In genomic region chr6:113258771-113259170, GRCh38 we compare ENCODE assay signal across 17 cellular contexts.
A peak's percentile ranks its signal among the peaks of the same experiment; 100 is the strongest.
DNase-seq lines count a peak whose midpoint lies in the region; ATAC-seq and TF ChIP-seq lines count a peak whose summit lies in the region.
"Had no signal": no experiment of that assay in that cellular context is flagged by ENCODE, and none has a peak within 500 bp of the region (broad histone marks: within the 10 kb centered on the region; RNA-seq: fewer than 3 reads in every experiment).

No MANE protein-coding gene starts in this region.

- H3K14ac ChIP-seq in mesenchymal stem cell (ENCODE audit: low read length in 2 of 2) = peak overlapping the region in 1 of 2 experiments; percentile 98

- 32% methylated on average over 1 of the region's 1 CpG for WGBS in SK-N-SH (ENCODE audit: low lambda C conversion rate)
- WGBS in mesenchymal stem cell = 20% methylated on average over 1 of the region's 1 CpG

- no peaks in the 10 kb centered on the region for H3K36me3 ChIP-seq in SK-N-SH (replicated peaks in 1 of 2; ENCODE audit: control insufficient read depth in 1 of 2, insufficient read depth in 2 of 2, low read length in 1 of 2)
- no peaks in the 10 kb centered on the region for H3K36me3 ChIP-seq in mesenchymal stem cell (ENCODE audit: control insufficient read depth in 1 of 2, insufficient read depth in 2 of 2, low read depth in 1 of 2, low read length in 2 of 2)

- no peaks in the 10 kb centered on the region for H3F3A ChIP-seq in SK-N-SH (replicated peaks; ENCODE audit: insufficient read depth)

- H3K27ac ChIP-seq in SK-N-SH (ENCODE audit: low read depth in 2 of 2, low read length in 1 of 2) (no peak overlapping the region), mesenchymal stem cell (ENCODE audit: low read length, poor library complexity, severe bottlenecking) (no peak overlapping the region)
- H3K27ac ChIP-seq: 22Rv1, A549, C4-2B had no signal

- no peak overlapping the region for H3K4me2 ChIP-seq in SK-N-SH
- H3K4me2 ChIP-seq in mesenchymal stem cell (ENCODE audit: low read length, poor library complexity, severe bottlenecking) = no peak overlapping the region
- H3K4me2 ChIP-seq: A549 had no signal

- no peak overlapping the region for H3K23ac ChIP-seq in mesenchymal stem cell (ENCODE audit: low read length in 2 of 2)

- H3K9ac ChIP-seq in SK-N-SH (no peak overlapping the region), mesenchymal stem cell (ENCODE audit: low read length) (no peak overlapping the region)

- H3K18ac ChIP-seq in mesenchymal stem cell (ENCODE audit: low read depth in 1 of 2, low read length in 2 of 2) = peak overlapping the region in 1 of 2 experiments; percentile 75

- no peaks in the 10 kb centered on the region for H3K4me1 ChIP-seq in SK-N-SH (ENCODE audit: control insufficient read depth in 1 of 2, insufficient read depth in 2 of 2, low read depth in 1 of 2, low read length in 1 of 2)
- H3K4me1 ChIP-seq in mesenchymal stem cell (ENCODE audit: control insufficient read depth, insufficient read depth, low read depth, low read length) = no peaks in the 10 kb centered on the region
- H3K4me1 ChIP-seq: A549, Caco-2 had no signal

- POLR2A ChIA-PET in SK-N-SH (lab: Yijun Ruan, JAX) = no interaction called here

- no peak overlapping the region for H2AFZ ChIP-seq in SK-N-SH (ENCODE audit: low read depth)
- no peak overlapping the region for H2AFZ ChIP-seq in mesenchymal stem cell (ENCODE audit: low read depth, low read length)

- no peak overlapping the region for H3K4me3 Mint-ChIP-seq in stimulated activated effector memory CD8-positive, alpha-beta T cell treated with anti-CD3 and anti-CD28 coated beads, Interleukin-12 subunit alpha, Interleukin-12 subunit beta, amount 100 ng/mL, for 72 hours
- H3K4me3 Mint-ChIP-seq: CD4-positive, alpha-beta T cell; H9 had no signal

- peak overlapping the region in 1 of 2 experiments; percentile 94 for H3K4ac ChIP-seq in mesenchymal stem cell (ENCODE audit: low read depth in 1 of 2, low read length in 2 of 2)

- no peak overlapping the region for H2AK5ac ChIP-seq in mesenchymal stem cell (ENCODE audit: low read length, severe bottlenecking)

- H2BK120ac ChIP-seq in mesenchymal stem cell (ENCODE audit: low read depth, low read length) = no peak overlapping the region

- peaks cover 4% of the 10 kb centered on the region for H3K9me3 Mint-ChIP-seq in stimulated activated effector memory CD8-positive, alpha-beta T cell treated with anti-CD3 and anti-CD28 coated beads, Interleukin-12 subunit alpha, Interleukin-12 subunit beta, amount 100 ng/mL, for 72 hours

- H2BK5ac ChIP-seq in mesenchymal stem cell (ENCODE audit: low read depth, low read length, poor library complexity, severe bottlenecking) = no peak overlapping the region

- H2BK15ac ChIP-seq in mesenchymal stem cell (ENCODE audit: low read depth, poor library complexity, severe bottlenecking) = no peak overlapping the region

- no peak for TF ChIP-seq CTCF in SK-N-SH (IDR thresholded peaks at IDR 0.05)

- no peaks in the 10 kb centered on the region for H3K27me3 ChIP-seq in SK-N-SH (ENCODE audit: insufficient read depth)
- H3K27me3 ChIP-seq in mesenchymal stem cell (ENCODE audit: control insufficient read depth in 1 of 2, insufficient read depth in 1 of 2, low read length in 2 of 2) = no peaks in the 10 kb centered on the region

- no peaks in the 10 kb centered on the region for H3K4me1 Mint-ChIP-seq in stimulated activated effector memory CD8-positive, alpha-beta T cell treated with anti-CD3 and anti-CD28 coated beads, Interleukin-12 subunit alpha, Interleukin-12 subunit beta, amount 100 ng/mL, for 72 hours

- no peaks in the 10 kb centered on the region for H3K79me2 ChIP-seq in SK-N-SH (ENCODE audit: insufficient read depth)

- CTCF ChIA-PET in SK-N-SH (lab: Yijun Ruan, JAX) = no interaction called here

- DNase-seq in SK-N-SH = no peak
- peak; percentile 53 for DNase-seq in M059J (ENCODE audit: low read depth)
- DNase-seq in mesenchymal stem cell = peak; percentile 8
- no peak for DNase-seq in stimulated activated effector memory CD8-positive, alpha-beta T cell treated with anti-CD3 and anti-CD28 coated beads, Interleukin-12 subunit alpha, Interleukin-12 subunit beta, amount 100 ng/mL, for 72 hours (ENCODE audit: low spot score in 2 of 2)
- no peak for DNase-seq in hippocampal formation (lab: John Stamatoyannopoulos, UW)
- DNase-seq in HuH-7.5 (ENCODE audit: low spot score) = no peak
- DNase-seq: AML-193; Caco-2; CD4-positive, alpha-beta T cell; GF-D8; GOT3; H9 had no signal

- H4K8ac ChIP-seq in mesenchymal stem cell (ENCODE audit: low read length) = peak overlapping the region; percentile 92

- no peak for TF ChIP-seq RAD21 in SK-N-SH (IDR thresholded peaks at IDR 0.05; ENCODE audit: low read length)

- H3K4me3 ChIP-seq in SK-N-SH (ENCODE audit: low read depth in 2 of 2, low read length in 1 of 2) (no peak overlapping the region), mesenchymal stem cell (ENCODE audit: insufficient read depth in 1 of 2, low read depth in 1 of 2, low read length in 2 of 2) (no peak overlapping the region)
- H3K4me3 ChIP-seq: A549 had no signal

- H3K9me2 ChIP-seq in SK-N-SH = no peaks in the 10 kb centered on the region

- H4K20me1 ChIP-seq in SK-N-SH (ENCODE audit: insufficient read depth) = no peaks in the 10 kb centered on the region

- no peaks in the 10 kb centered on the region for H3K79me1 ChIP-seq in mesenchymal stem cell (replicated peaks; ENCODE audit: low read length, poor library complexity, severe bottlenecking)

- peak overlapping the region; percentile 49 to 89 for H2BK12ac ChIP-seq in mesenchymal stem cell (ENCODE audit: low read length in 2 of 2)

- H4K91ac ChIP-seq in mesenchymal stem cell (ENCODE audit: low read length) = no peak overlapping the region

- ATAC-seq in SK-N-SH treated with all-trans-retinoic acid at 6 μM for 48 hours = peak; percentile 35; the same call in 1 of the 3 replicates
- peak; percentile 31 for ATAC-seq in stimulated activated effector memory CD8-positive, alpha-beta T cell treated with anti-CD3 and anti-CD28 coated beads, Interleukin-12 subunit alpha, Interleukin-12 subunit beta, amount 100 ng/mL, for 72 hours
- ATAC-seq in GM18861 (IDR thresholded peaks at IDR 0.05; ENCODE audit: unreplicated experiment) = no peak
- ATAC-seq: A549 had no signal

- H3K27ac Mint-ChIP-seq in stimulated activated effector memory CD8-positive, alpha-beta T cell treated with anti-CD3 and anti-CD28 coated beads, Interleukin-12 subunit alpha, Interleukin-12 subunit beta, amount 100 ng/mL, for 72 hours = no peak overlapping the region
- H3K27ac Mint-ChIP-seq: CD4-positive, alpha-beta T cell had no signal

- H3K9me3 ChIP-seq in SK-N-SH = no peaks in the 10 kb centered on the region
- peaks cover 16% of the 10 kb centered on the region for H3K9me3 ChIP-seq in mesenchymal stem cell (ENCODE audit: control insufficient read depth, low read length)
- H3K9me3 ChIP-seq: A549 had no signal

- H3K36me3 Mint-ChIP-seq in stimulated activated effector memory CD8-positive, alpha-beta T cell treated with anti-CD3 and anti-CD28 coated beads, Interleukin-12 subunit alpha, Interleukin-12 subunit beta, amount 100 ng/mL, for 72 hours = no peaks in the 10 kb centered on the region

- TF ChIP-seq EP300 in SK-N-SH (IDR thresholded peaks at IDR 0.05; ENCODE audit: borderline replicate concordance in 1 of 2, low read depth in 1 of 2, low read length in 1 of 2) = no peak

TF ChIP-seq in SK-N-SH treated with all-trans-retinoic acid at 6 μM for 48 hours, 23 proteins besides CTCF, POLR2A, EP300 and RAD21 (continues in another document):
- TF ChIP-seq CSRNP3 (CRISPR knock-in tag; IDR thresholded peaks at IDR 0.05) (no peak), SNAI2 (CRISPR knock-in tag; IDR thresholded peaks at IDR 0.05) (no peak)

TF ChIP-seq in SK-N-SH, 30 proteins besides CTCF, POLR2A, EP300 and RAD21:
- TF ChIP-seq YY1 (IDR thresholded peaks at IDR 0.05; ENCODE audit: low read depth) (no peak), JUND (IDR thresholded peaks at IDR 0.05) (no peak)

Comparison
In these comparisons a context has a peak if more than half of its experiments do, and no peak if none do; other contexts are left out.
1. DNase-seq: peak in M059J (single experiment) and mesenchymal stem cell (single experiment); none in SK-N-SH (single experiment), stimulated activated effector memory CD8-positive, alpha-beta T cell treated with anti-CD3 and anti-CD28 coated beads, Interleukin-12 subunit alpha, Interleukin-12 subunit beta, amount 100 ng/mL, for 72 hours (0 of 2), hippocampal formation (0 of 2) and HuH-7.5 (single experiment).